Comparison of ENCODE assay signal across 15 cellular contexts in genomic region chr6:81787313-81788068, GRCh38. TPM values are rescaled to one million over a fixed set of nuclear protein-coding genes. Genes with fewer than 3 reads are reported as not detected.
DNase-seq lines count a peak whose midpoint lies in the region; ATAC-seq and TF ChIP-seq lines count a peak whose summit lies in the region.
"Had no signal": no experiment of that assay in that cellular context is flagged by ENCODE, and none has a peak within 500 bp of the region (broad histone marks: within the 10 kb centered on the region; RNA-seq: fewer than 3 reads in every experiment).

No MANE protein-coding gene starts in this region.

- peak overlapping the region; percentile 46 for H3K4me2 ChIP-seq in smooth muscle cell

- H3K4me3 ChIP-seq in adipocyte (ENCODE audit: low read length) (peak overlapping the region; percentile 29), fibroblast of villous mesenchyme (ENCODE audit: low read depth, low read length) (no peak overlapping the region), smooth muscle cell (no peak overlapping the region)
- H3K4me3 ChIP-seq: thoracic aorta had no signal

- WGBS in smooth muscle cell (ENCODE audit: low lambda C conversion rate), result 41% methylated on average over 3 of the region's 3 CpGs

- TF ChIP-seq CTCF in fibroblast of villous mesenchyme (IDR thresholded peaks at IDR 0.05; ENCODE audit: insufficient read depth, low read depth, low read length), result no peak
- TF ChIP-seq CTCF in smooth muscle cell (IDR thresholded peaks at IDR 0.05; ENCODE audit: borderline replicate concordance, insufficient read depth, poor library complexity, severe bottlenecking), result no peak

- H3K4me1 ChIP-seq in adipocyte (ENCODE audit: control insufficient read depth, insufficient read depth, low read length), result peaks cover 11% of the 10 kb centered on the region
- H3K4me1 ChIP-seq in smooth muscle cell (ENCODE audit: low read depth), result peaks cover 31% of the 10 kb centered on the region

- H3K9ac ChIP-seq in adipocyte (ENCODE audit: low read length) (no peak overlapping the region), smooth muscle cell (ENCODE audit: low read depth) (no peak overlapping the region)

- H3F3A ChIP-seq in smooth muscle cell (ENCODE audit: low read depth), result peaks cover 8% of the 10 kb centered on the region

- H3K9me3 ChIP-seq in adipocyte (ENCODE audit: control insufficient read depth, low read length) (no peaks in the 10 kb centered on the region), smooth muscle cell (replicated peaks; ENCODE audit: low read depth) (no peaks in the 10 kb centered on the region)
- H3K9me3 ChIP-seq: thoracic aorta had no signal

- no peaks in the 10 kb centered on the region for H4K20me1 ChIP-seq in smooth muscle cell (ENCODE audit: low read depth)

- no peak for ATAC-seq in GM19463 (IDR thresholded peaks at IDR 0.05; ENCODE audit: unreplicated experiment)
- ATAC-seq: activated naive CD4-positive, alpha-beta T cell treated with anti-CD3 and anti-CD28 coated beads, Interleukin-2, amount 50 U/mL, for 72 hours; right cardiac atrium had no signal

- H2AFZ ChIP-seq in smooth muscle cell (ENCODE audit: low read depth), result no peak overlapping the region

- DNase-seq in NCI-H748 (lab: John Stamatoyannopoulos, UW; ENCODE audit: unreplicated experiment), result peak; percentile 35
- DNase-seq in NCI-H748 treated with DMSO at 0.1 percent for 48 hours (lab: John Stamatoyannopoulos, UW), result no peak
- peak; percentile 47 for DNase-seq in adipocyte (ENCODE audit: low read depth)
- peak; percentile 82 for DNase-seq in fibroblast of villous mesenchyme (ENCODE audit: low read depth)
- DNase-seq in smooth muscle cell (lab: John Stamatoyannopoulos, UW; ENCODE audit: unreplicated experiment), result no peak
- no peak for DNase-seq in hepatic stellate cell (ENCODE audit: low spot score)
- DNase-seq in NK-92 treated with Interleukin-12 subunit alpha and Interleukin-12 subunit beta, amount 100 ng/mL, for 24 hours (lab: John Stamatoyannopoulos, UW), result no peak
- DNase-seq: 8988T; effector memory CD4-positive, alpha-beta T cell; midbrain; right cardiac atrium; T-helper 9 cell had no signal

- peak overlapping the region; percentile 55 for H3K27ac ChIP-seq in smooth muscle cell (ENCODE audit: low read depth)
- H3K27ac ChIP-seq: thoracic aorta had no signal

- no peaks in the 10 kb centered on the region for H3K79me2 ChIP-seq in smooth muscle cell (ENCODE audit: low read depth)

- no peaks in the 10 kb centered on the region for H3K27me3 ChIP-seq in adipocyte (replicated peaks; ENCODE audit: control insufficient read depth, insufficient read depth, low read length)
- no peaks in the 10 kb centered on the region for H3K27me3 ChIP-seq in smooth muscle cell (ENCODE audit: low read depth)

- H3K36me3 ChIP-seq in adipocyte (ENCODE audit: control insufficient read depth, insufficient read depth, low read length, severe bottlenecking), result no peaks in the 10 kb centered on the region
- H3K36me3 ChIP-seq in smooth muscle cell (ENCODE audit: low read depth), result no peaks in the 10 kb centered on the region
- H3K36me3 ChIP-seq: thoracic aorta had no signal

RNA-seq across cellular contexts. Expression of gene TENT5A, which starts 35.0 kb away (rescaled TPM):
- 21.6 and 22.9 TPM in 2 replicates for total RNA-seq in fibroblast of villous mesenchyme
- 151 and 162 TPM in 2 replicates for total RNA-seq in smooth muscle cell
- polyA plus RNA-seq in smooth muscle cell, result 123 and 137 TPM in 2 replicates

Comparison
In these comparisons a context has a peak if more than half of its experiments do, and no peak if none do; other contexts are left out.
1. DNase-seq: peak in NCI-H748 (single experiment), adipocyte (single experiment) and fibroblast of villous mesenchyme (single experiment); none in NCI-H748 treated with DMSO at 0.1 percent for 48 hours (single experiment), smooth muscle cell (single experiment), hepatic stellate cell (single experiment) and NK-92 treated with Interleukin-12 subunit alpha and Interleukin-12 subunit beta, amount 100 ng/mL, for 24 hours (single experiment).